In genomic region chr10:69316313-69317059, GRCh38 we compare ENCODE assay signal across 1 cellular context.
TF ChIP-seq lines count a peak whose summit lies in the region.

No MANE protein-coding gene starts in this region.

TF ChIP-seq in SK-N-SH, 30 proteins besides CTCF, POLR2A, EP300 and RAD21 (continued from another document):
- TF ChIP-seq REST (IDR thresholded peaks at IDR 0.05; ENCODE audit: low read depth, low read length) (no peak), RCOR1 (IDR thresholded peaks at IDR 0.05; ENCODE audit: low read length) (no peak), MXI1 (IDR thresholded peaks at IDR 0.05; ENCODE audit: low read depth, low read length) (no peak), ZBTB33 (IDR thresholded peaks at IDR 0.05; ENCODE audit: borderline replicate concordance, low read depth) (no peak), SIN3A (IDR thresholded peaks at IDR 0.05; ENCODE audit: borderline replicate concordance, low read depth, low read length) (no peak), GATA2 (CRISPR knock-in tag; IDR thresholded peaks at IDR 0.05) (no peak), FOXM1 (IDR thresholded peaks at IDR 0.05; ENCODE audit: low read depth) (no peak), FOSL2 (IDR thresholded peaks at IDR 0.05; ENCODE audit: borderline replicate concordance, low read depth) (peak; percentile 62; the same call in 1 of the 2 replicates), EZH2phosphoT487 (IDR thresholded peaks at IDR 0.05; ENCODE audit: borderline replicate concordance, low read depth) (no peak), MAX (IDR thresholded peaks at IDR 0.05; ENCODE audit: low read depth) (no peak), CHD2 (IDR thresholded peaks at IDR 0.05; ENCODE audit: low read length, partially characterized antibody) (no peak), JUND (IDR thresholded peaks at IDR 0.05) (peak; percentile 58), MEF2A (IDR thresholded peaks at IDR 0.05; ENCODE audit: borderline replicate concordance, low read depth) (no peak), FOXJ3 (CRISPR knock-in tag; IDR thresholded peaks at IDR 0.05) (no peak), YY1 (IDR thresholded peaks at IDR 0.05; ENCODE audit: low read depth) (no peak), IRF3 (IDR thresholded peaks at IDR 0.05; ENCODE audit: low read depth, low read length) (no peak), USF2 (IDR thresholded peaks at IDR 0.05; ENCODE audit: borderline replicate concordance, low read depth, low read length) (no peak), ELF1 (IDR thresholded peaks at IDR 0.05) (no peak), RXRA (IDR thresholded peaks at IDR 0.05; ENCODE audit: borderline replicate concordance, low read depth) (no peak)
TF ChIP-seq in SK-N-SH: peak in this region for 6.
